ENCODE assay signal across 8 cellular contexts in the genomic region with DNA sequence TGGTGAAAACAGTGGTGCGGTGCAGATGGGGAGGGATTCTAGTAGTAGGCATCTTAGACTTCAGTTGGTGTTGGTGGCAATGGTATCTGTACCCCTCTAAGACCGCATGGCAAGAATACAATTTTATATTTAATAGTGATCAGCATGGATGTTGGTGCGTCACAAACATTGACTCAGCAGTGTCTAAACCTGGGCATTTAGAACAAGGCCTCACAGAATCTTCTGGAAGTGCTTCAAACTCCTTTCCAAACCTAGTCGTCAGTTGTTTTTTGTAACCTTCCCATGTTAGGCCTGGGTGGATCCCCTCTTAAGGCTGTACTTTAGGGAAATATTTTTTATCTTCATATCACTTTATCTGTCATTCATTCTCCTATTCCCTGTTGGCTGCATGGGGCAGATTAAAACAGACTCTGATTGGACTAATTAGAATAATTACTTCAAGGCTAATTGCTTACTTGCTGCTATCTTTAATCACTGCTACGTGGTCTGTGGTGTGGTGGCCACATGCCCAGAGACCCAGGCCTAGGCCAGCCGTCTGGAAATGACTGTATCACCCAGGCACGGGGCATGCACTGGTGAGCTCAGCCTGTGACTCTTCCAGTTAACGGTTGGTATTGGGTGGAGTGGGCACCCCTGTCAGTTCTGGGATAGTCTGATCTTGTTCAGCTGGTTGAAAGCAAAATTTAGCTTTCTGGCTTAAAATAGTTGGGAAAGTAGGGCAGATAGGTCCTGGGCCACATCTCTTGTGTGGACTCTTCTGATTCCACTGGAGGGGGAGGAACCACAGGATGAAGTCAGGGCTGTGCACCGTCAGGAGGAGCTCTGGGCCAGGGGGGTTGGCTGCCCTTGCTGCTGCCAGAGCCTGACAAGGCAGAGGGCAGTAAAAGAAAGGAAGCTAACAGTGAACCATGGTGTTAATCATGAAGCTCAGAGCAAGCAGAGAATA. TPM values are rescaled to one million over a fixed set of nuclear protein-coding genes. Genes with fewer than 3 reads are reported as not detected.
DNase-seq lines count a peak whose midpoint lies in the region; ATAC-seq, FAIRE-seq and TF ChIP-seq lines count a peak whose summit lies in the region.

No MANE protein-coding gene starts in this region.

- ATAC-seq in HepG2: no peak
- ATAC-seq in right lobe of liver: no peak
- ATAC-seq in HG02938 (IDR thresholded peaks at IDR 0.05; ENCODE audit: unreplicated experiment): no peak
- ATAC-seq in HG02571 (IDR thresholded peaks at IDR 0.05; ENCODE audit: unreplicated experiment): no peak

- in situ Hi-C loops in HepG2 (cut with HindIII; ENCODE audit: extremely low pct_ligation_motif_present, low pct_unique_long_range_greater_than_20kb) (no loop called here), astrocyte of the cerebellum (cut with HindIII; ENCODE audit: low sequenced_read_pairs) (loop anchor here (5.0 kb wide), 1 partner anchor 34 kb away; no protein-coding TSS in a partner anchor)

- H3K4me1 ChIP-seq in HepG2 (ENCODE audit: insufficient read depth, low read length) (peaks cover 70% of the 10 kb centered on the region), right lobe of liver (peaks cover 0 to 67% (median 25%) of the 10 kb centered on the region in 4 donors), liver (ENCODE audit: control insufficient read depth in 4 of 4, insufficient read depth in 4 of 4, low read length in 3 of 4) (peaks cover 31 to 72% (median 61%) of the 10 kb centered on the region in 4 donors)

- BruUV-seq in HepG2 (replicated peaks; lab: Mats Ljungman, UMichigan): no TSS peak

- peaks cover 53% of the 10 kb centered on the region for H3K4me1 Mint-ChIP-seq in type B pancreatic cell (ENCODE audit: unreplicated experiment)

- TF ChIP-seq POLR2A in HepG2 (IDR thresholded peaks at IDR 0.05; ENCODE audit: insufficient read depth in 1 of 2, low read depth in 2 of 2, low read length in 2 of 2) (no peak), right lobe of liver (IDR thresholded peaks at IDR 0.05) (no peak), GM12892 (IDR thresholded peaks at IDR 0.05; ENCODE audit: low read depth, low read length) (no peak)

- FAIRE-seq in HepG2 (lab: Jason Lieb, UNC) (no peak), GM12892 (lab: Jason Lieb, UNC) (no peak)

- H3K4me2 ChIP-seq in HepG2 (ENCODE audit: low read depth, low read length): peak overlapping the region; percentile 99

- peak overlapping the region; percentile 53 for H3K27ac Mint-ChIP-seq in type B pancreatic cell

- POLR2A ChIA-PET in HepG2 (lab: Yijun Ruan, JAX): no interaction called here

- WGBS in HepG2 (ENCODE audit: low lambda C conversion rate): 76% methylated on average over 7 of the region's 9 CpGs
- 40% methylated on average over 8 of the region's 9 CpGs for WGBS in right lobe of liver (ENCODE audit: insufficient coverage, low coverage, low lambda C conversion rate, missing lambda C conversion rate)
- WGBS in liver: 62% methylated on average over 9 of the region's 9 CpGs

- peaks cover 25% of the 10 kb centered on the region for H3K36me3 Mint-ChIP-seq in type B pancreatic cell

- peaks cover 75% of the 10 kb centered on the region for H4K20me1 ChIP-seq in HepG2 (ENCODE audit: insufficient read depth, low read length)

- peak overlapping the region; percentile 87; the same call in 1 of the 2 replicates for H3K9ac ChIP-seq in HepG2 (ENCODE audit: insufficient read depth, low read depth, low read length)
- H3K9ac ChIP-seq in liver (ENCODE audit: low read depth in 1 of 2, low read length in 2 of 2): peak overlapping the region in 1 of 2 donors; percentile 20

- CTCF ChIA-PET in HepG2 (lab: Yijun Ruan, JAX; ENCODE audit: low intra/inter-chr PET ratio, low total read pairs): no interaction called here

- H3K4me3 ChIP-seq in HepG2 (replicated peaks in 1 of 3; ENCODE audit: insufficient read depth in 1 of 3, low read depth in 2 of 3, low read length in 3 of 3): peak overlapping the region; percentile 80 to 96 (median 81)
- no peak overlapping the region for H3K4me3 ChIP-seq in right lobe of liver
- H3K4me3 ChIP-seq in astrocyte of the cerebellum (ENCODE audit: low read depth, low read length): peak overlapping the region; percentile 71
- H3K4me3 ChIP-seq in liver (ENCODE audit: low read depth in 1 of 3, low read length in 3 of 3): no peak overlapping the region

- H3K27ac ChIP-seq in HepG2 (ENCODE audit: extremely low read length, insufficient read depth, low read length) (peak overlapping the region; percentile 26), right lobe of liver (peak overlapping the region in 1 of 3 donors; percentile 4), liver (ENCODE audit: low read depth in 1 of 2, low read length in 2 of 2) (peak overlapping the region; percentile 43 to 58)

- H2AFZ ChIP-seq in HepG2 (ENCODE audit: low read length): no peak overlapping the region

- H3K27me3 ChIP-seq in HepG2 (ENCODE audit: control insufficient read depth in 1 of 2, insufficient read depth in 2 of 2, low read length in 2 of 2) (no peaks in the 10 kb centered on the region), right lobe of liver (no peaks in the 10 kb centered on the region), liver (ENCODE audit: control insufficient read depth in 4 of 4, insufficient read depth in 4 of 4, low read length in 3 of 4) (no peaks in the 10 kb centered on the region)

- intact Hi-C loops in HepG2 (cut with micrococcal nuclease; ENCODE audit: unreplicated experiment) (no loop called here), right lobe of liver (cut with DNase I) (no loop called here)

- peaks cover 3% of the 10 kb centered on the region for H3K27me3 Mint-ChIP-seq in type B pancreatic cell

- TF ChIP-seq EP300 in HepG2 (IDR thresholded peaks at IDR 0.05; ENCODE audit: low read depth in 2 of 2, low read length in 2 of 2): no peak
- TF ChIP-seq EP300 in HepG2 (CRISPR knock-in tag; IDR thresholded peaks at IDR 0.05; ENCODE audit: borderline replicate concordance): no peak

- TF ChIP-seq RAD21 in HepG2 (CRISPR knock-in tag; IDR thresholded peaks at IDR 0.05) (no peak), liver (IDR thresholded peaks at IDR 0.05) (no peak)

- H3K9me3 Mint-ChIP-seq in type B pancreatic cell: no peaks in the 10 kb centered on the region

- TF ChIP-seq CTCF in HepG2 (CRISPR knock-in tag; IDR thresholded peaks at IDR 0.05): no peak
- no peak for TF ChIP-seq CTCF in right lobe of liver (IDR thresholded peaks at IDR 0.05)
- no peak for TF ChIP-seq CTCF in astrocyte of the cerebellum (IDR thresholded peaks at IDR 0.05; ENCODE audit: low read depth, low read length, missing control alignments)
- TF ChIP-seq CTCF in liver (IDR thresholded peaks at IDR 0.05; ENCODE audit: low read depth, low read length, missing input control): no peak
- no peak for TF ChIP-seq CTCF in type B pancreatic cell (conservative IDR thresholded peaks at IDR 0.05)

- no peak for DNase-seq in HepG2 (ENCODE audit: low spot score)
- no peak for DNase-seq in right lobe of liver
- DNase-seq in astrocyte of the cerebellum (ENCODE audit: low read depth): no peak
- no peak for DNase-seq in type B pancreatic cell (ENCODE audit: extremely low spot score, unreplicated experiment)
- DNase-seq in GM12892 (ENCODE audit: insufficient read length): no peak

- peaks cover 6 to 36% of the 10 kb centered on the region in 2 experiments for H3K36me3 ChIP-seq in HepG2 (replicated peaks in 1 of 2; ENCODE audit: control insufficient read depth in 1 of 2, insufficient read depth in 2 of 2, low read length in 2 of 2)
- H3K36me3 ChIP-seq in right lobe of liver: no peaks in the 10 kb centered on the region
- H3K36me3 ChIP-seq in liver (ENCODE audit: control insufficient read depth in 4 of 4, insufficient read depth in 3 of 4, low read depth in 1 of 4, low read length in 3 of 4): peaks cover 0 to 8% (median 0%) of the 10 kb centered on the region in 4 donors

- H3K9me3 ChIP-seq in HepG2 (ENCODE audit: low read length) (no peaks in the 10 kb centered on the region), right lobe of liver (no peaks in the 10 kb centered on the region), liver (ENCODE audit: control insufficient read depth in 4 of 4, low read length in 3 of 4) (no peaks in the 10 kb centered on the region)

- peak overlapping the region; percentile 99 for H3K4me3 Mint-ChIP-seq in type B pancreatic cell

- H3K79me2 ChIP-seq in HepG2 (ENCODE audit: insufficient read depth, low read length): peaks cover 84% of the 10 kb centered on the region

RNA-seq across cellular contexts. Expression of a gene that starts 4.5 kb away (rescaled TPM):
- total RNA-seq in HepG2 (2016; rRNA removed; fragmentation: Illumina TruSeq; extraction: Trizol): 68.9 and 77.9 TPM in 2 replicates
- 33.0 and 40.4 TPM in 2 replicates for total RNA-seq in HepG2 (2016; cell fraction: cytosol; rRNA removed; fragmentation: Illumina TruSeq; extraction: Trizol; ENCODE audit: low read depth)
- 67.3 and 68.1 TPM in 2 replicates for total RNA-seq in HepG2 (2016; cell fraction: insoluble cytoplasmic fraction; rRNA removed; fragmentation: Illumina TruSeq; extraction: Trizol)
- total RNA-seq in HepG2 (2016; cell fraction: membrane; rRNA removed; fragmentation: Illumina TruSeq; extraction: Trizol): 116 and 133 TPM in 2 replicates
- total RNA-seq in HepG2 (2016; cell fraction: nucleus; rRNA removed; fragmentation: Illumina TruSeq; extraction: Trizol): 33.2 and 35.5 TPM in 2 replicates
- polyA plus RNA-seq in HepG2 (2011; rRNA removed): 76.9 and 81.4 TPM in 2 replicates
- 86.0 TPM in 2 replicates for polyA plus RNA-seq in HepG2 (2011; cell fraction: cytosol; rRNA removed)
- polyA plus RNA-seq in HepG2 (2011; cell fraction: nucleus; rRNA removed): 33.7 and 38.7 TPM in 2 replicates
- 40.0 and 40.1 TPM in 2 replicates for polyA plus RNA-seq in HepG2 (2012)
- polyA plus RNA-seq in HepG2 (2016; cell fraction: cytosol; fragmentation: Illumina TruSeq; extraction: Trizol; ENCODE audit: low read depth): 28.2 and 39.0 TPM in 2 replicates
- 72.9 and 78.4 TPM in 2 replicates for polyA plus RNA-seq in HepG2 (2016; cell fraction: insoluble cytoplasmic fraction; fragmentation: Illumina TruSeq; extraction: Trizol; ENCODE audit: low read depth)
- polyA plus RNA-seq in HepG2 (2016; cell fraction: membrane; fragmentation: Illumina TruSeq; extraction: Trizol; ENCODE audit: low read depth): 87.0 and 103 TPM in 2 replicates
- 49.9 and 55.5 TPM in 2 replicates for polyA plus RNA-seq in HepG2 (2016; cell fraction: nucleus; fragmentation: Illumina TruSeq; extraction: Trizol; ENCODE audit: insufficient read depth, low read depth)
- polyA minus RNA-seq in HepG2 (2011; rRNA and poly(A)+ RNA removed; ENCODE audit: low replicate concordance): 171 and 230 TPM in 2 replicates
- polyA minus RNA-seq in HepG2 (2011; cell fraction: cytosol; rRNA and poly(A)+ RNA removed): 93.0 and 100 TPM in 2 replicates
- polyA minus RNA-seq in HepG2 (2011; cell fraction: nucleus; rRNA and poly(A)+ RNA removed): 24.7 and 35.2 TPM in 2 replicates
- total RNA-seq in right lobe of liver: 10 to 100 TPM; 57.5 to 71.8 (median 66.1) TPM
- total RNA-seq in liver: 10 to 100 TPM; 62.1 to 67.8 TPM
- 10 to 100 TPM; 30.5 to 30.6 TPM for polyA plus RNA-seq in liver
- total RNA-seq in type B pancreatic cell (ENCODE audit: low replicate concordance): 79.8 and 88.8 TPM in 2 replicates
- 61.6 TPM for polyA plus RNA-seq in GM12892 (2012; ENCODE audit: missing spikeins)

RNA-seq across cellular contexts. Expression of a gene that starts 37.3 kb away (rescaled TPM):
- total RNA-seq in HepG2 (2016; rRNA removed; fragmentation: Illumina TruSeq; extraction: Trizol): 15.3 and 19.7 TPM in 2 replicates
- total RNA-seq in HepG2 (2016; cell fraction: cytosol; rRNA removed; fragmentation: Illumina TruSeq; extraction: Trizol; ENCODE audit: low read depth): 2.3 and 2.6 TPM in 2 replicates
- 15.3 and 17.1 TPM in 2 replicates for total RNA-seq in HepG2 (2016; cell fraction: insoluble cytoplasmic fraction; rRNA removed; fragmentation: Illumina TruSeq; extraction: Trizol)
- 8.6 and 9.8 TPM in 2 replicates for total RNA-seq in HepG2 (2016; cell fraction: membrane; rRNA removed; fragmentation: Illumina TruSeq; extraction: Trizol)
- 8.6 and 10.2 TPM in 2 replicates for total RNA-seq in HepG2 (2016; cell fraction: nucleus; rRNA removed; fragmentation: Illumina TruSeq; extraction: Trizol)
- 15.0 and 18.8 TPM in 2 replicates for polyA plus RNA-seq in HepG2 (2011; rRNA removed)
- 10.4 and 17.8 TPM in 2 replicates for polyA plus RNA-seq in HepG2 (2011; cell fraction: cytosol; rRNA removed)
- 32.9 and 37.7 TPM in 2 replicates for polyA plus RNA-seq in HepG2 (2011; cell fraction: nucleus; rRNA removed)
- polyA plus RNA-seq in HepG2 (2012): 7.1 and 9.0 TPM in 2 replicates
- 1.6 and 1.8 TPM in 2 replicates for polyA plus RNA-seq in HepG2 (2016; cell fraction: cytosol; fragmentation: Illumina TruSeq; extraction: Trizol; ENCODE audit: low read depth)
- polyA plus RNA-seq in HepG2 (2016; cell fraction: insoluble cytoplasmic fraction; fragmentation: Illumina TruSeq; extraction: Trizol; ENCODE audit: low read depth): 13.7 and 17.7 TPM in 2 replicates
- 5.4 and 6.6 TPM in 2 replicates for polyA plus RNA-seq in HepG2 (2016; cell fraction: membrane; fragmentation: Illumina TruSeq; extraction: Trizol; ENCODE audit: low read depth)
- 15.0 and 16.9 TPM in 2 replicates for polyA plus RNA-seq in HepG2 (2016; cell fraction: nucleus; fragmentation: Illumina TruSeq; extraction: Trizol; ENCODE audit: insufficient read depth, low read depth)
- polyA minus RNA-seq in HepG2 (2011; rRNA and poly(A)+ RNA removed; ENCODE audit: low replicate concordance): 19.0 and 51.1 TPM in 2 replicates
- 11.7 and 14.3 TPM in 2 replicates for polyA minus RNA-seq in HepG2 (2011; cell fraction: cytosol; rRNA and poly(A)+ RNA removed)
- 8.6 and 10.4 TPM in 2 replicates for polyA minus RNA-seq in HepG2 (2011; cell fraction: nucleus; rRNA and poly(A)+ RNA removed)
- total RNA-seq in right lobe of liver: 1 to 10 TPM; 2.0 to 8.6 (median 2.8) TPM
- total RNA-seq in liver: 10 to 100 TPM in 1 of 2 donors, 1 to 10 TPM in 1; 3.4 to 12.0 TPM
- polyA plus RNA-seq in liver: 1 to 10 TPM in 1 of 2 donors, under 1 TPM in 1; 0.39 to 2.2 TPM
- 35.1 and 61.2 TPM in 2 replicates for total RNA-seq in type B pancreatic cell (ENCODE audit: low replicate concordance)
- 1.7 TPM for polyA plus RNA-seq in GM12892 (2012; ENCODE audit: missing spikeins)

Comparison
In these comparisons a context has a peak if more than half of its experiments do, and no peak if none do; other contexts are left out.
1. H3K4me3 ChIP-seq: peak in HepG2 (3 of 3) and astrocyte of the cerebellum (single experiment); none in right lobe of liver (0 of 3) and liver (0 of 3).